In the genomic region with DNA sequence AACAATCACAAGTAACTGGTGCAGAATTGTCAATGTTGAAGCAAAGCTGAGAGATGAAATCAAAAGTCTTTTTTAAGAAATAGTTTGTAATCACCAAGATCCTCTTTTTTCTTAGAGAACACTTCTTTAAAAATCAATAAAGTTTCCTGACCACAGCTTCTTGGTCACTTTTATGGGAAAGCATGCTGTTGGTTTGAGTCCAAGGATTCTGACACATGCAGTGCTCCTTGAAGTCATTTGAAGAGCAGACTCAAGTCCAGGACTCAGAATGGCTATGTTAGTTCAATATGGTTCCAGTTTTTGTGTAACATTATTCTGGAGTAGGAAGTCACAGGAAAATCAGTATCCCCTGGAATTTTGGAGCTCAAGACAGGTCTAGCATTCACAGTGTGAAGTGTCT, we compare ENCODE assay signal across 21 cellular contexts.
A peak's percentile ranks its signal among the peaks of the same experiment; 100 is the strongest.
DNase-seq lines count a peak whose midpoint lies in the region; ATAC-seq, FAIRE-seq and TF ChIP-seq lines count a peak whose summit lies in the region.
"Had no signal": no experiment of that assay in that cellular context is flagged by ENCODE, and none has a peak within 500 bp of the region (broad histone marks: within the 10 kb centered on the region; RNA-seq: fewer than 3 reads in every experiment).

No MANE protein-coding gene starts in this region.

- H3K27ac ChIP-seq in A549 (no peak overlapping the region), astrocyte (ENCODE audit: low read depth, low read length) (no peak overlapping the region), neuronal stem cell (replicated peaks; ENCODE audit: low read length) (no peak overlapping the region)
- H3K27ac ChIP-seq: SK-N-MC, transverse colon had no signal

- no peak overlapping the region for H4K8ac ChIP-seq in neuronal stem cell (ENCODE audit: low read depth, low read length)

- H3K4me3 Mint-ChIP-seq in astrocyte (ENCODE audit: unreplicated experiment): no peak overlapping the region
- no peak overlapping the region for H3K4me3 Mint-ChIP-seq in endothelial cell (ENCODE audit: unreplicated experiment)
- H3K4me3 Mint-ChIP-seq: activated CD4-positive, alpha-beta T cell treated with anti-CD3 and anti-CD28 coated beads for 36 hours; activated CD8-positive, alpha-beta memory T cell treated with anti-CD3 and anti-CD28 coated beads, Interleukin-2, amount 10 ng/mL, durations not matched to agents 7 days and 5 days; neural crest cell had no signal

- H3K9ac ChIP-seq in astrocyte (ENCODE audit: low read length) (no peak overlapping the region), neuronal stem cell (ENCODE audit: low read depth, low read length, poor library complexity) (no peak overlapping the region)

- H4K91ac ChIP-seq in neuronal stem cell (ENCODE audit: low read depth, low read length, poor library complexity): no peak overlapping the region

- no peak overlapping the region for H2BK5ac ChIP-seq in neuronal stem cell (ENCODE audit: low read length)

- H3K36me3 Mint-ChIP-seq in astrocyte (ENCODE audit: low read depth, unreplicated experiment) (no peaks in the 10 kb centered on the region), endothelial cell (ENCODE audit: low read depth, unreplicated experiment) (no peaks in the 10 kb centered on the region)
- H3K36me3 Mint-ChIP-seq: activated CD8-positive, alpha-beta memory T cell treated with anti-CD3 and anti-CD28 coated beads, Interleukin-2, amount 10 ng/mL, durations not matched to agents 7 days and 5 days had no signal

- no peaks in the 10 kb centered on the region for H3K79me2 ChIP-seq in astrocyte (ENCODE audit: insufficient read depth, low read length)

- POLR2A ChIA-PET in A549 (lab: Yijun Ruan, JAX): no interaction called here

- H3K4me1 Mint-ChIP-seq in astrocyte (ENCODE audit: low read depth, unreplicated experiment): peaks cover 9% of the 10 kb centered on the region
- H3K4me1 Mint-ChIP-seq in endothelial cell (ENCODE audit: unreplicated experiment): no peaks in the 10 kb centered on the region
- H3K4me1 Mint-ChIP-seq: activated CD4-positive, alpha-beta T cell treated with anti-CD3 and anti-CD28 coated beads for 36 hours; activated CD8-positive, alpha-beta memory T cell treated with anti-CD3 and anti-CD28 coated beads, Interleukin-2, amount 10 ng/mL, durations not matched to agents 7 days and 5 days; neural crest cell had no signal

- H3K36me3 ChIP-seq in astrocyte (ENCODE audit: insufficient read depth, low read length) (no peaks in the 10 kb centered on the region), neuronal stem cell (replicated peaks in 1 of 2; ENCODE audit: control insufficient read depth in 2 of 2, insufficient read depth in 2 of 2, low read length in 2 of 2) (no peaks in the 10 kb centered on the region)
- H3K36me3 ChIP-seq: transverse colon had no signal

- 0 out of 3 replicates have a peak overlapping the region, but pooled peaks have one; percentile 2 for H3K4me2 ChIP-seq in A549
- H3K4me2 ChIP-seq in astrocyte (ENCODE audit: low read length): no peak overlapping the region
- H3K4me2 ChIP-seq in neuronal stem cell (ENCODE audit: insufficient read depth, low read length, poor library complexity, severe bottlenecking): no peak overlapping the region

- TF ChIP-seq CTCF in A549 (IDR thresholded peaks at IDR 0.05) (no peak), astrocyte (IDR thresholded peaks at IDR 0.05; ENCODE audit: insufficient read depth, low read depth, low read length) (no peak), endothelial cell (IDR thresholded peaks at IDR 0.05; ENCODE audit: unreplicated experiment) (no peak)

- CTCF ChIA-PET in A549 (lab: Yijun Ruan, JAX): interaction anchor here (0.6 kb wide), 1 partner anchor 18 kb away, joined by 3 read pairs; no protein-coding TSS in a partner anchor

- H3K27me3 ChIP-seq in astrocyte (ENCODE audit: insufficient read depth, low read length): no peaks in the 10 kb centered on the region
- no peaks in the 10 kb centered on the region for H3K27me3 ChIP-seq in neuronal stem cell (ENCODE audit: control insufficient read depth in 3 of 3, insufficient read depth in 3 of 3, low read depth in 1 of 3, low read length in 3 of 3)
- H3K27me3 ChIP-seq: transverse colon had no signal

- H3K27me3 Mint-ChIP-seq in astrocyte (ENCODE audit: low read depth, unreplicated experiment) (peaks cover 2% of the 10 kb centered on the region), endothelial cell (ENCODE audit: unreplicated experiment) (no peaks in the 10 kb centered on the region)
- H3K27me3 Mint-ChIP-seq: activated CD4-positive, alpha-beta T cell treated with anti-CD3 and anti-CD28 coated beads for 36 hours; activated CD8-positive, alpha-beta memory T cell treated with anti-CD3 and anti-CD28 coated beads, Interleukin-2, amount 10 ng/mL, durations not matched to agents 7 days and 5 days had no signal

- H2BK120ac ChIP-seq in neuronal stem cell (ENCODE audit: low read depth, low read length): no peak overlapping the region

- H3K14ac ChIP-seq in neuronal stem cell (ENCODE audit: low read length): no peak overlapping the region

- no peak for TF ChIP-seq EP300 in A549 (IDR thresholded peaks at IDR 0.05)

- no peak overlapping the region for H2BK12ac ChIP-seq in neuronal stem cell (ENCODE audit: low read length)

- DNase-seq in A549 (ENCODE audit: low read depth in 1 of 2, low spot score in 1 of 2) (no peak), H4 (ENCODE audit: low spot score) (peak; percentile 27), astrocyte (ENCODE audit: low read depth) (peak; percentile 82), iris pigment epithelial cell (ENCODE audit: low read depth) (peak; percentile 69), neuronal stem cell (ENCODE audit: low spot score) (no peak), endothelial cell (ENCODE audit: low spot score) (no peak)
- DNase-seq in stimulated activated CD4-positive, alpha-beta T cell treated with anti-CD3 and anti-CD28 coated beads, Interleukin-4, amount 100 ng/mL, for 4 hours: no peak
- DNase-seq: activated CD4-positive, alpha-beta T cell treated with anti-CD3 and anti-CD28 coated beads for 36 hours; activated CD8-positive, alpha-beta memory T cell treated with anti-CD3 and anti-CD28 coated beads, Interleukin-2, amount 10 ng/mL, durations not matched to agents 7 days and 5 days; NCI-H1417 treated with DMSO at 0.1 percent for 48 hours; NCI-H2171; NCI-H748 treated with DMSO at 0.1 percent for 48 hours; stimulated activated CD4-positive, alpha-beta T cell treated with anti-CD3 and anti-CD28 coated beads, Interleukin-15, amount 100 ng/mL, for 24 hours; stimulated activated naive CD4-positive, alpha-beta T cell; T1000; transverse colon had no signal

- peaks cover 11% of the 10 kb centered on the region for H3K9me3 Mint-ChIP-seq in astrocyte (ENCODE audit: unreplicated experiment)
- no peaks in the 10 kb centered on the region for H3K9me3 Mint-ChIP-seq in endothelial cell (ENCODE audit: unreplicated experiment)

- H3K4me1 ChIP-seq in A549 (peaks cover 9% of the 10 kb centered on the region; the same call in 1 of the 3 replicates), astrocyte (ENCODE audit: insufficient read depth, low read length) (peaks cover 5% of the 10 kb centered on the region), neuronal stem cell (ENCODE audit: control insufficient read depth in 2 of 2, insufficient read depth in 1 of 2, low read depth in 1 of 2, low read length in 2 of 2) (no peaks in the 10 kb centered on the region)
- H3K4me1 ChIP-seq: transverse colon had no signal

- H3K27ac Mint-ChIP-seq in astrocyte (ENCODE audit: unreplicated experiment) (no peak overlapping the region), endothelial cell (ENCODE audit: unreplicated experiment) (no peak overlapping the region)
- H3K27ac Mint-ChIP-seq: activated CD4-positive, alpha-beta T cell treated with anti-CD3 and anti-CD28 coated beads for 36 hours; activated CD8-positive, alpha-beta memory T cell treated with anti-CD3 and anti-CD28 coated beads, Interleukin-2, amount 10 ng/mL, durations not matched to agents 7 days and 5 days had no signal

- no peak overlapping the region for H3K18ac ChIP-seq in neuronal stem cell (ENCODE audit: low read length)

- H3K4me3 ChIP-seq in A549 (no peak overlapping the region), astrocyte (ENCODE audit: insufficient read depth, low read depth, low read length) (no peak overlapping the region), neuronal stem cell (ENCODE audit: low read length in 2 of 2) (no peak overlapping the region)
- H3K4me3 ChIP-seq: SK-N-MC, transverse colon had no signal

- ATAC-seq in A549 (no peak), HG03460 (IDR thresholded peaks at IDR 0.05; ENCODE audit: unreplicated experiment) (no peak)
- ATAC-seq: activated CD4-positive, alpha-beta T cell treated with anti-CD3 and anti-CD28 coated beads for 36 hours; activated CD8-positive, alpha-beta memory T cell treated with anti-CD3 and anti-CD28 coated beads, Interleukin-2, amount 10 ng/mL, durations not matched to agents 7 days and 5 days had no signal

- FAIRE-seq in A549 (lab: Jason Lieb, UNC) (no peak), astrocyte (lab: Jason Lieb, UNC) (peak; percentile 74)
- FAIRE-seq: G401.6, H1 had no signal

- H3K79me1 ChIP-seq in neuronal stem cell (ENCODE audit: low read depth, low read length): no peaks in the 10 kb centered on the region

- H2AK5ac ChIP-seq in neuronal stem cell (ENCODE audit: low read depth, low read length): no peak overlapping the region

- no peak overlapping the region for H2BK15ac ChIP-seq in neuronal stem cell (ENCODE audit: low read length)

- TF ChIP-seq RAD21 in A549 (conservative IDR thresholded peaks at IDR 0.05 in 1 of 2, IDR thresholded peaks at IDR 0.05 in 1 of 2): no peak

- no peak for TF ChIP-seq POLR2A in A549 (IDR thresholded peaks at IDR 0.05; ENCODE audit: low read length)

- H2AFZ ChIP-seq in astrocyte (ENCODE audit: low read depth, low read length): no peak overlapping the region
- no peak overlapping the region for H2AFZ ChIP-seq in neuronal stem cell (ENCODE audit: low read length)

- no peaks in the 10 kb centered on the region for H4K20me1 ChIP-seq in astrocyte (ENCODE audit: insufficient read depth, low read length)

- no peak overlapping the region for H3K23ac ChIP-seq in neuronal stem cell (ENCODE audit: low read depth, low read length, poor library complexity)

- H3K4ac ChIP-seq in neuronal stem cell (ENCODE audit: low read length): no peak overlapping the region

- H3K9me3 ChIP-seq in A549 (no peaks in the 10 kb centered on the region), astrocyte (ENCODE audit: insufficient read depth, low read depth, low read length) (no peaks in the 10 kb centered on the region), neuronal stem cell (replicated peaks in 1 of 2; ENCODE audit: control insufficient read depth in 2 of 2, insufficient read depth in 1 of 2, low read depth in 1 of 2, low read length in 2 of 2) (peaks cover 0 to 4% of the 10 kb centered on the region in 2 donors)
- H3K9me3 ChIP-seq: transverse colon had no signal

TF ChIP-seq in A549, 52 proteins besides CTCF, POLR2A, EP300 and RAD21 (continues in another document):
- TF ChIP-seq CBX8 (IDR thresholded peaks at IDR 0.05) (no peak), TP53 (CRISPR knock-in tag; IDR thresholded peaks at IDR 0.05) (no peak), GATA3 (IDR thresholded peaks at IDR 0.05; ENCODE audit: borderline replicate concordance) (no peak), RFX5 (IDR thresholded peaks at IDR 0.05) (no peak), HOXB5 (CRISPR knock-in tag; IDR thresholded peaks at IDR 0.05) (no peak), SMC3 (IDR thresholded peaks at IDR 0.05) (no peak), NR3C1 (IDR thresholded peaks at IDR 0.05) (no peak), ZNF302 (CRISPR knock-in tag; IDR thresholded peaks at IDR 0.05) (no peak)

Comparison
In these comparisons a context has a peak if more than half of its experiments do, and no peak if none do; other contexts are left out.
1. DNase-seq: peak in H4 (single experiment), astrocyte (single experiment) and iris pigment epithelial cell (single experiment); none in A549 (0 of 2), stimulated activated CD4-positive, alpha-beta T cell treated with anti-CD3 and anti-CD28 coated beads, Interleukin-4, amount 100 ng/mL, for 4 hours (0 of 2), neuronal stem cell (single experiment) and endothelial cell (single experiment).